Comparison of ENCODE assay signal across 8 cellular contexts in the genomic region with DNA sequence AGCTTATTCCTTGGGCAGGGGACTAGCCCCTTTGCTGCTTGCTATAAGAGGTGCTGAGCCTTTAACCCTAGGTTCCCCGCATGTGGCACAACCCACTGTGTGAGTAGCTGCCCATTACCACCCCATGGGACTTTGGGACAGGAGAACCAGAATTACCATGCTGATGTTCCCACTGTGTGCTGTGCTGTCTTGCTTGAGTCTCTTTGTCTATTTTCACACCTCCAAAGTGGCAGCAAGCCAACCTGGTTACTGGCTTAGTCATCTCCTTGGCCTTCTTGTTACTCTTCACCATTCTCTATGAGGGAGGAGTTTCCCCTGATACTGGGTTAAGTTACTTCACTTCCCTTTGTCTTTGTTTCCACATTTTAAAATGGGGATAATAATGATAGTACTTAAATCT.
A peak's percentile ranks its signal among the peaks of the same experiment; 100 is the strongest.
DNase-seq lines count a peak whose midpoint lies in the region; ATAC-seq and TF ChIP-seq lines count a peak whose summit lies in the region.

No MANE protein-coding gene starts in this region.

- no peak for TF ChIP-seq CTCF in nephron progenitor cell (IDR thresholded peaks at IDR 0.05)

- peaks cover 32% of the 10 kb centered on the region for H3K4me1 Mint-ChIP-seq in activated T-cell treated with anti-CD3 and anti-CD28 coated beads, Interleukin-2, amount 50 U/mL, for 72 hours (ENCODE audit: low read depth)
- H3K4me1 Mint-ChIP-seq in nephron progenitor cell = no peaks in the 10 kb centered on the region

- peaks cover 4 to 5% of the 10 kb centered on the region in 2 donors for H3K36me3 Mint-ChIP-seq in activated T-cell treated with anti-CD3 and anti-CD28 coated beads, Interleukin-2, amount 50 U/mL, for 72 hours (ENCODE audit: insufficient read depth in 2 of 2)
- H3K36me3 Mint-ChIP-seq in nephron progenitor cell (ENCODE audit: low read depth) = peaks cover 4% of the 10 kb centered on the region

- H3K27me3 Mint-ChIP-seq in activated T-cell treated with anti-CD3 and anti-CD28 coated beads, Interleukin-2, amount 50 U/mL, for 72 hours (ENCODE audit: low read depth) = peaks cover 1% of the 10 kb centered on the region
- H3K27me3 Mint-ChIP-seq in nephron progenitor cell (ENCODE audit: low read depth, poor library complexity) = peaks cover 10% of the 10 kb centered on the region

- peak; percentile 54 for ATAC-seq in HG02610 (IDR thresholded peaks at IDR 0.05; ENCODE audit: unreplicated experiment)
- peak; percentile 84 to 86 for ATAC-seq in activated T-cell treated with anti-CD3 and anti-CD28 coated beads, Interleukin-2, amount 50 U/mL, for 72 hours (replicated peaks in 1 of 2)
- ATAC-seq in HG02588 (IDR thresholded peaks at IDR 0.05; ENCODE audit: unreplicated experiment) = no peak

- H3K9me3 Mint-ChIP-seq in activated T-cell treated with anti-CD3 and anti-CD28 coated beads, Interleukin-2, amount 50 U/mL, for 72 hours = peaks cover 3 to 6% of the 10 kb centered on the region in 2 donors
- peaks cover 22% of the 10 kb centered on the region for H3K9me3 Mint-ChIP-seq in nephron progenitor cell

- DNase-seq in Daoy (ENCODE audit: low read depth) (peak; percentile 33), kidney tubule cell (ENCODE audit: low spot score) (peak; percentile 91), NCI-H748 treated with DMSO at 0.1 percent for 48 hours (lab: John Stamatoyannopoulos, UW) (no peak), DMS153 (lab: John Stamatoyannopoulos, UW) (no peak), nephron progenitor cell (no peak)
- peak; percentile 64 for DNase-seq in activated T-cell treated with anti-CD3 and anti-CD28 coated beads, Interleukin-2, amount 50 U/mL, for 72 hours

- H3K4me3 Mint-ChIP-seq in activated T-cell treated with anti-CD3 and anti-CD28 coated beads, Interleukin-2, amount 50 U/mL, for 72 hours = peak overlapping the region in 1 of 2 donors; percentile 11
- H3K4me3 Mint-ChIP-seq in nephron progenitor cell = no peak overlapping the region

- H3K27ac Mint-ChIP-seq in activated T-cell treated with anti-CD3 and anti-CD28 coated beads, Interleukin-2, amount 50 U/mL, for 72 hours = peak overlapping the region; percentile 55
- no peak overlapping the region for H3K27ac Mint-ChIP-seq in nephron progenitor cell

Comparison
In these comparisons a context has a peak if more than half of its experiments do, and no peak if none do; other contexts are left out.
1. DNase-seq: peak in Daoy (single experiment), activated T-cell treated with anti-CD3 and anti-CD28 coated beads, Interleukin-2, amount 50 U/mL, for 72 hours (2 of 2) and kidney tubule cell (single experiment); none in NCI-H748 treated with DMSO at 0.1 percent for 48 hours (single experiment), DMS153 (single experiment) and nephron progenitor cell (single experiment).